1 cellular context compared by ENCODE assay signal in the genomic region with DNA sequence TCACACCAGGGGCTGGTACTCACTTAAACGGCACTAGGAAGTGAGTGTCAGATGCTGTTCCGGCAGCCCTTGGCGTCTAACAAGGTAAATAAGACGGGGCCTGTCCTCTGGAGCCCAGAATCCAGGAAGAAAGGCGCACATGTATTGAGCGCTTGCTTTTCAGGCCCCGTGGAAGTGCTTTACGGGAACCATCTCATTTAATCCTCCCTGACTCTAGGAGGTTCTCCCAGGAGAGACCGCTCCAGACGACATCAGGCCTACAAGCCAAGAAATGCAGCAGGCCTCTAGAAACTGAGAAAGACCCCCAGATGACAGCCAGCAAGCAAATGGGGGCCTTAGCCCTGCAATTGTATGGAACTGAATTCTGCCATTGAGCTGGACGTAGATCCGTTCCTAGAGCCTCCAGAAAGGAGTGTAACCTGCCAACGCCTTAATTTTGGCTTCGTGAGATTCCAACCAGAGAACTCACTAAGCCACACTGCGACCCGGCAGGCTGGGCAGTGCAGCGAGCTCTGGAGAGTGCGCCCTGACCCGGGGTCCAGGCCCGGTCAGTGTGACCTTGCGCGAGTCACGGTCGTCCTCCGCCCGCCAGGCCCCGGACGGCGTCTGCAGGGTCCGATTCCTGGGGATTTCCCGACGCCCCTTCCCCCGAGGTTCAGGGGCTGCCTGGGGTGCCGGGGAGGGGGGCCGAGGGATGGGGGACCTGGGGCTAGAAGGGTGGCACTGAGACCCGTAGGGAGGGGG.
A peak's percentile ranks its signal among the peaks of the same experiment; 100 is the strongest.
TF ChIP-seq lines count a peak whose summit lies in the region.

No MANE protein-coding gene starts in this region.

TF ChIP-seq in HepG2, 621 proteins besides CTCF, POLR2A, EP300 and RAD21 (continues in another document):
- no peak for TF ChIP-seq CBX5 (CRISPR knock-in tag; IDR thresholded peaks at IDR 0.05; ENCODE audit: borderline replicate concordance)
- TF ChIP-seq SALL2 (CRISPR knock-in tag; IDR thresholded peaks at IDR 0.05): 0 out of 2 replicates have a peak, but pooled peaks have one; percentile 4
- TF ChIP-seq ZNF431 (CRISPR knock-in tag; IDR thresholded peaks at IDR 0.05; ENCODE audit: borderline replicate concordance, low read depth): no peak
- TF ChIP-seq ZNF138 (CRISPR knock-in tag; IDR thresholded peaks at IDR 0.05; ENCODE audit: low read depth): no peak
- TF ChIP-seq RBFOX2 (IDR thresholded peaks at IDR 0.05; ENCODE audit: low read depth, low read length): no peak
- TF ChIP-seq, protein P1, sequence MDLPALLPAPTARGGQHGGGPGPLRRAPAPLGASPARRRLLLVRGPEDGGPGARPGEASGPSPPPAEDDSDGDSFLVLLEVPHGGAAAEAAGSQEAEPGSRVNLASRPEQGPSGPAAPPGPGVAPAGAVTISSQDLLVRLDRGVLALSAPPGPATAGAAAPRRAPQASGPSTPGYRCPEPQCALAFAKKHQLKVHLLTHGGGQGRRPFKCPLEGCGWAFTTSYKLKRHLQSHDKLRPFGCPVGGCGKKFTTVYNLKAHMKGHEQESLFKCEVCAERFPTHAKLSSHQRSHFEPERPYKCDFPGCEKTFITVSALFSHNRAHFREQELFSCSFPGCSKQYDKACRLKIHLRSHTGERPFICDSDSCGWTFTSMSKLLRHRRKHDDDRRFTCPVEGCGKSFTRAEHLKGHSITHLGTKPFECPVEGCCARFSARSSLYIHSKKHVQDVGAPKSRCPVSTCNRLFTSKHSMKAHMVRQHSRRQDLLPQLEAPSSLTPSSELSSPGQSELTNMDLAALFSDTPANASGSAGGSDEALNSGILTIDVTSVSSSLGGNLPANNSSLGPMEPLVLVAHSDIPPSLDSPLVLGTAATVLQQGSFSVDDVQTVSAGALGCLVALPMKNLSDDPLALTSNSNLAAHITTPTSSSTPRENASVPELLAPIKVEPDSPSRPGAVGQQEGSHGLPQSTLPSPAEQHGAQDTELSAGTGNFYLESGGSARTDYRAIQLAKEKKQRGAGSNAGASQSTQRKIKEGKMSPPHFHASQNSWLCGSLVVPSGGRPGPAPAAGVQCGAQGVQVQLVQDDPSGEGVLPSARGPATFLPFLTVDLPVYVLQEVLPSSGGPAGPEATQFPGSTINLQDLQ (CRISPR knock-in tag; IDR thresholded peaks at IDR 0.05): no peak
- TF ChIP-seq ZNF879 (CRISPR knock-in tag; IDR thresholded peaks at IDR 0.05): no peak
- 0 out of 2 replicates have a peak, but pooled peaks have one; percentile 5 for TF ChIP-seq ZNF274 (CRISPR knock-in tag; IDR thresholded peaks at IDR 0.05)
- TF ChIP-seq, protein P2, sequence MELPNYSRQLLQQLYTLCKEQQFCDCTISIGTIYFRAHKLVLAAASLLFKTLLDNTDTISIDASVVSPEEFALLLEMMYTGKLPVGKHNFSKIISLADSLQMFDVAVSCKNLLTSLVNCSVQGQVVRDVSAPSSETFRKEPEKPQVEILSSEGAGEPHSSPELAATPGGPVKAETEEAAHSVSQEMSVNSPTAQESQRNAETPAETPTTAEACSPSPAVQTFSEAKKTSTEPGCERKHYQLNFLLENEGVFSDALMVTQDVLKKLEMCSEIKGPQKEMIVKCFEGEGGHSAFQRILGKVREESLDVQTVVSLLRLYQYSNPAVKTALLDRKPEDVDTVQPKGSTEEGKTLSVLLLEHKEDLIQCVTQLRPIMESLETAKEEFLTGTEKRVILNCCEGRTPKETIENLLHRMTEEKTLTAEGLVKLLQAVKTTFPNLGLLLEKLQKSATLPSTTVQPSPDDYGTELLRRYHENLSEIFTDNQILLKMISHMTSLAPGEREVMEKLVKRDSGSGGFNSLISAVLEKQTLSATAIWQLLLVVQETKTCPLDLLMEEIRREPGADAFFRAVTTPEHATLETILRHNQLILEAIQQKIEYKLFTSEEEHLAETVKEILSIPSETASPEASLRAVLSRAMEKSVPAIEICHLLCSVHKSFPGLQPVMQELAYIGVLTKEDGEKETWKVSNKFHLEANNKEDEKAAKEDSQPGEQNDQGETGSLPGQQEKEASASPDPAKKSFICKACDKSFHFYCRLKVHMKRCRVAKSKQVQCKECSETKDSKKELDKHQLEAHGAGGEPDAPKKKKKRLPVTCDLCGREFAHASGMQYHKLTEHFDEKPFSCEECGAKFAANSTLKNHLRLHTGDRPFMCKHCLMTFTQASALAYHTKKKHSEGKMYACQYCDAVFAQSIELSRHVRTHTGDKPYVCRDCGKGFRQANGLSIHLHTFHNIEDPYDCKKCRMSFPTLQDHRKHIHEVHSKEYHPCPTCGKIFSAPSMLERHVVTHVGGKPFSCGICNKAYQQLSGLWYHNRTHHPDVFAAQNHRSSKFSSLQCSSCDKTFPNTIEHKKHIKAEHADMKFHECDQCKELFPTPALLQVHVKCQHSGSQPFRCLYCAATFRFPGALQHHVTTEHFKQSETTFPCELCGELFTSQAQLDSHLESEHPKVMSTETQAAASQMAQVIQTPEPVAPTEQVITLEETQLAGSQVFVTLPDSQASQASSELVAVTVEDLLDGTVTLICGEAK (IDR thresholded peaks at IDR 0.05): no peak
- TF ChIP-seq, protein P2 (CRISPR knock-in tag; IDR thresholded peaks at IDR 0.05): no peak
- TF ChIP-seq, protein P3, sequence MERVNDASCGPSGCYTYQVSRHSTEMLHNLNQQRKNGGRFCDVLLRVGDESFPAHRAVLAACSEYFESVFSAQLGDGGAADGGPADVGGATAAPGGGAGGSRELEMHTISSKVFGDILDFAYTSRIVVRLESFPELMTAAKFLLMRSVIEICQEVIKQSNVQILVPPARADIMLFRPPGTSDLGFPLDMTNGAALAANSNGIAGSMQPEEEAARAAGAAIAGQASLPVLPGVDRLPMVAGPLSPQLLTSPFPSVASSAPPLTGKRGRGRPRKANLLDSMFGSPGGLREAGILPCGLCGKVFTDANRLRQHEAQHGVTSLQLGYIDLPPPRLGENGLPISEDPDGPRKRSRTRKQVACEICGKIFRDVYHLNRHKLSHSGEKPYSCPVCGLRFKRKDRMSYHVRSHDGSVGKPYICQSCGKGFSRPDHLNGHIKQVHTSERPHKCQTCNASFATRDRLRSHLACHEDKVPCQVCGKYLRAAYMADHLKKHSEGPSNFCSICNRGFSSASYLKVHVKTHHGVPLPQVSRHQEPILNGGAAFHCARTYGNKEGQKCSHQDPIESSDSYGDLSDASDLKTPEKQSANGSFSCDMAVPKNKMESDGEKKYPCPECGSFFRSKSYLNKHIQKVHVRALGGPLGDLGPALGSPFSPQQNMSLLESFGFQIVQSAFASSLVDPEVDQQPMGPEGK (CRISPR knock-in tag; IDR thresholded peaks at IDR 0.05): peak; percentile 25; the same call in 1 of the 2 replicates
- TF ChIP-seq, protein P4, sequence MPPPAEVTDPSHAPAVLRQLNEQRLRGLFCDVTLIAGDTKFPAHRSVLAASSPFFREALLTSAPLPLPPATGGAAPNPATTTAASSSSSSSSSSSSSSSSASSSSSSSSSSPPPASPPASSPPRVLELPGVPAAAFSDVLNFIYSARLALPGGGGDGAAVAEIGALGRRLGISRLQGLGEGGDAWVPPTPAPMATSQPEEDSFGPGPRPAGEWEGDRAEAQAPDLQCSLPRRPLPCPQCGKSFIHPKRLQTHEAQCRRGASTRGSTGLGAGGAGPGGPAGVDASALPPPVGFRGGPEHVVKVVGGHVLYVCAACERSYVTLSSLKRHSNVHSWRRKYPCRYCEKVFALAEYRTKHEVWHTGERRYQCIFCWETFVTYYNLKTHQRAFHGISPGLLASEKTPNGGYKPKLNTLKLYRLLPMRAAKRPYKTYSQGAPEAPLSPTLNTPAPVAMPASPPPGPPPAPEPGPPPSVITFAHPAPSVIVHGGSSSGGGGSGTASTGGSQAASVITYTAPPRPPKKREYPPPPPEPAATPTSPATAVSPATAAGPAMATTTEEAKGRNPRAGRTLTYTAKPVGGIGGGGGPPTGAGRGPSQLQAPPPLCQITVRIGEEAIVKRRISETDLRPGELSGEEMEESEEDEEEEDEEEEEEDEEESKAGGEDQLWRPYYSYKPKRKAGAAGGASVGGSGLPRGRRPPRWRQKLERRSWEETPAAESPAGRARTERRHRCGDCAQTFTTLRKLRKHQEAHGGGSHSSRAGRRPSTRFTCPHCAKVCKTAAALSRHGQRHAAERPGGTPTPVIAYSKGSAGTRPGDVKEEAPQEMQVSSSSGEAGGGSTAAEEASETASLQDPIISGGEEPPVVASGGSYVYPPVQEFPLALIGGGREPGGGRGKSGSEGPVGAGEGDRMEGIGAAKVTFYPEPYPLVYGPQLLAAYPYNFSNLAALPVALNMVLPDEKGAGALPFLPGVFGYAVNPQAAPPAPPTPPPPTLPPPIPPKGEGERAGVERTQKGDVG (CRISPR knock-in tag; IDR thresholded peaks at IDR 0.05; ENCODE audit: borderline replicate concordance): 0 out of 2 replicates have a peak, but pooled peaks have one; percentile 57
- TF ChIP-seq ZNF788 (CRISPR knock-in tag; IDR thresholded peaks at IDR 0.05; ENCODE audit: borderline replicate concordance): no peak
- TF ChIP-seq, protein P5, sequence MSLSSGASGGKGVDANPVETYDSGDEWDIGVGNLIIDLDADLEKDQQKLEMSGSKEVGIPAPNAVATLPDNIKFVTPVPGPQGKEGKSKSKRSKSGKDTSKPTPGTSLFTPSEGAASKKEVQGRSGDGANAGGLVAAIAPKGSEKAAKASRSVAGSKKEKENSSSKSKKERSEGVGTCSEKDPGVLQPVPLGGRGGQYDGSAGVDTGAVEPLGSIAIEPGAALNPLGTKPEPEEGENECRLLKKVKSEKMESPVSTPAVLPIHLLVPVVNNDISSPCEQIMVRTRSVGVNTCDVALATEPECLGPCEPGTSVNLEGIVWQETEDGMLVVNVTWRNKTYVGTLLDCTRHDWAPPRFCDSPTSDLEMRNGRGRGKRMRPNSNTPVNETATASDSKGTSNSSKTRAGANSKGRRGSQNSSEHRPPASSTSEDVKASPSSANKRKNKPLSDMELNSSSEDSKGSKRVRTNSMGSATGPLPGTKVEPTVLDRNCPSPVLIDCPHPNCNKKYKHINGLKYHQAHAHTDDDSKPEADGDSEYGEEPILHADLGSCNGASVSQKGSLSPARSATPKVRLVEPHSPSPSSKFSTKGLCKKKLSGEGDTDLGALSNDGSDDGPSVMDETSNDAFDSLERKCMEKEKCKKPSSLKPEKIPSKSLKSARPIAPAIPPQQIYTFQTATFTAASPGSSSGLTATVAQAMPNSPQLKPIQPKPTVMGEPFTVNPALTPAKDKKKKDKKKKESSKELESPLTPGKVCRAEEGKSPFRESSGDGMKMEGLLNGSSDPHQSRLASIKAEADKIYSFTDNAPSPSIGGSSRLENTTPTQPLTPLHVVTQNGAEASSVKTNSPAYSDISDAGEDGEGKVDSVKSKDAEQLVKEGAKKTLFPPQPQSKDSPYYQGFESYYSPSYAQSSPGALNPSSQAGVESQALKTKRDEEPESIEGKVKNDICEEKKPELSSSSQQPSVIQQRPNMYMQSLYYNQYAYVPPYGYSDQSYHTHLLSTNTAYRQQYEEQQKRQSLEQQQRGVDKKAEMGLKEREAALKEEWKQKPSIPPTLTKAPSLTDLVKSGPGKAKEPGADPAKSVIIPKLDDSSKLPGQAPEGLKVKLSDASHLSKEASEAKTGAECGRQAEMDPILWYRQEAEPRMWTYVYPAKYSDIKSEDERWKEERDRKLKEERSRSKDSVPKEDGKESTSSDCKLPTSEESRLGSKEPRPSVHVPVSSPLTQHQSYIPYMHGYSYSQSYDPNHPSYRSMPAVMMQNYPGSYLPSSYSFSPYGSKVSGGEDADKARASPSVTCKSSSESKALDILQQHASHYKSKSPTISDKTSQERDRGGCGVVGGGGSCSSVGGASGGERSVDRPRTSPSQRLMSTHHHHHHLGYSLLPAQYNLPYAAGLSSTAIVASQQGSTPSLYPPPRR (CRISPR knock-in tag; IDR thresholded peaks at IDR 0.05; ENCODE audit: borderline replicate concordance): 0 out of 2 replicates have a peak, but pooled peaks have one; percentile 21
- no peak for TF ChIP-seq ZSCAN21 (CRISPR knock-in tag; IDR thresholded peaks at IDR 0.05; ENCODE audit: borderline replicate concordance)
- TF ChIP-seq ZNF589 (CRISPR knock-in tag; conservative IDR thresholded peaks at IDR 0.05): no peak
- TF ChIP-seq, protein P6, sequence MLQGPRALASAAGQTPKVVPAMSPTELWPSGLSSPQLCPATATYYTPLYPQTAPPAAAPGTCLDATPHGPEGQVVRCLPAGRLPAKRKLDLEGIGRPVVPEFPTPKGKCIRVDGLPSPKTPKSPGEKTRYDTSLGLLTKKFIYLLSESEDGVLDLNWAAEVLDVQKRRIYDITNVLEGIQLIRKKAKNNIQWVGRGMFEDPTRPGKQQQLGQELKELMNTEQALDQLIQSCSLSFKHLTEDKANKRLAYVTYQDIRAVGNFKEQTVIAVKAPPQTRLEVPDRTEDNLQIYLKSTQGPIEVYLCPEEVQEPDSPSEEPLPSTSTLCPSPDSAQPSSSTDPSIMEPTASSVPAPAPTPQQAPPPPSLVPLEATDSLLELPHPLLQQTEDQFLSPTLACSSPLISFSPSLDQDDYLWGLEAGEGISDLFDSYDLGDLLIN (CRISPR knock-in tag; IDR thresholded peaks at IDR 0.05; ENCODE audit: borderline replicate concordance): no peak
- TF ChIP-seq SMAD1 (CRISPR knock-in tag; IDR thresholded peaks at IDR 0.05; ENCODE audit: borderline replicate concordance, low read depth): 0 out of 2 replicates have a peak, but pooled peaks have one; percentile 9
- no peak for TF ChIP-seq ELF4 (CRISPR knock-in tag; IDR thresholded peaks at IDR 0.05; ENCODE audit: borderline replicate concordance)
- peak; percentile 49; the same call in 1 of the 2 replicates for TF ChIP-seq ZMYM3 (CRISPR knock-in tag; IDR thresholded peaks at IDR 0.05)
- TF ChIP-seq CBFB (CRISPR knock-in tag; IDR thresholded peaks at IDR 0.05): no peak
- 0 out of 2 replicates have a peak, but pooled peaks have one; percentile 18 for TF ChIP-seq CHCHD3 (CRISPR knock-in tag; IDR thresholded peaks at IDR 0.05)
- no peak for TF ChIP-seq PRPF4 (IDR thresholded peaks at IDR 0.05; ENCODE audit: low read depth, low read length, poor library complexity, severe bottlenecking)
- no peak for TF ChIP-seq PHB2 (IDR thresholded peaks at IDR 0.05; ENCODE audit: partially characterized antibody)
